Comparison of ENCODE assay signal across 1 cellular context in the genomic region with DNA sequence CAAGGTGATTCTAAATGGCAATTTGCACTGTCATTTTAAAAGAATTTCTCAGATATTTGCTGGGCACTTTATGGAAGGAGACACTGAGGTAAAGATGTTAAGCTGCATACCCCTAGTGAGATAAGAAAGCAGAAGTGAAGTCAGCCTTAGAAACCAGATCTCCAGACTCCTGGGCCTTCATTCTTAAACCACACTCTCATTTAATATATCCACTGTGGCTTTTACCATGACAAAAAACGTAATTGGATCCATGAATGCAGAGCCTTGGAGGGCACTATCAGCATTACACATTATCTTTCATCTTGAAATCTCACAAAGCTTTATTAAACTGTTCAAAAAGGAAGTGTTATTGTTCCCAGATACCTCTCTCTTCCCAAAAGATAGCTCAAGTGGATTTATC.
A peak's percentile ranks its signal among the peaks of the same experiment; 100 is the strongest.
TF ChIP-seq lines count a peak whose summit lies in the region.

No MANE protein-coding gene starts in this region.

TF ChIP-seq in SK-N-SH treated with all-trans-retinoic acid at 6 μM for 48 hours, 23 proteins besides CTCF, POLR2A, EP300 and RAD21 (continued from another document):
- TF ChIP-seq, protein P1, sequence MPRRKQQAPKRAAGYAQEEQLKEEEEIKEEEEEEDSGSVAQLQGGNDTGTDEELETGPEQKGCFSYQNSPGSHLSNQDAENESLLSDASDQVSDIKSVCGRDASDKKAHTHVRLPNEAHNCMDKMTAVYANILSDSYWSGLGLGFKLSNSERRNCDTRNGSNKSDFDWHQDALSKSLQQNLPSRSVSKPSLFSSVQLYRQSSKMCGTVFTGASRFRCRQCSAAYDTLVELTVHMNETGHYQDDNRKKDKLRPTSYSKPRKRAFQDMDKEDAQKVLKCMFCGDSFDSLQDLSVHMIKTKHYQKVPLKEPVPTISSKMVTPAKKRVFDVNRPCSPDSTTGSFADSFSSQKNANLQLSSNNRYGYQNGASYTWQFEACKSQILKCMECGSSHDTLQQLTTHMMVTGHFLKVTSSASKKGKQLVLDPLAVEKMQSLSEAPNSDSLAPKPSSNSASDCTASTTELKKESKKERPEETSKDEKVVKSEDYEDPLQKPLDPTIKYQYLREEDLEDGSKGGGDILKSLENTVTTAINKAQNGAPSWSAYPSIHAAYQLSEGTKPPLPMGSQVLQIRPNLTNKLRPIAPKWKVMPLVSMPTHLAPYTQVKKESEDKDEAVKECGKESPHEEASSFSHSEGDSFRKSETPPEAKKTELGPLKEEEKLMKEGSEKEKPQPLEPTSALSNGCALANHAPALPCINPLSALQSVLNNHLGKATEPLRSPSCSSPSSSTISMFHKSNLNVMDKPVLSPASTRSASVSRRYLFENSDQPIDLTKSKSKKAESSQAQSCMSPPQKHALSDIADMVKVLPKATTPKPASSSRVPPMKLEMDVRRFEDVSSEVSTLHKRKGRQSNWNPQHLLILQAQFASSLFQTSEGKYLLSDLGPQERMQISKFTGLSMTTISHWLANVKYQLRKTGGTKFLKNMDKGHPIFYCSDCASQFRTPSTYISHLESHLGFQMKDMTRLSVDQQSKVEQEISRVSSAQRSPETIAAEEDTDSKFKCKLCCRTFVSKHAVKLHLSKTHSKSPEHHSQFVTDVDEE (CRISPR knock-in tag; IDR thresholded peaks at IDR 0.05) = 0 out of 2 replicates have a peak, but pooled peaks have one; percentile 63
- TF ChIP-seq ZNF70 (CRISPR knock-in tag; IDR thresholded peaks at IDR 0.05) = 0 out of 2 replicates have a peak, but pooled peaks have one; percentile 43
- no peak for TF ChIP-seq ARNTL (CRISPR knock-in tag; IDR thresholded peaks at IDR 0.05; ENCODE audit: borderline replicate concordance, low read depth)
- TF ChIP-seq BACH2 (CRISPR knock-in tag; IDR thresholded peaks at IDR 0.05; ENCODE audit: borderline replicate concordance) = no peak
